ENCODE assay signal across 8 cellular contexts in genomic region chr13:60454425-60454824, GRCh38.
"Had no signal": no experiment of that assay in that cellular context is flagged by ENCODE, and none has a peak within 500 bp of the region (broad histone marks: within the 10 kb centered on the region; RNA-seq: fewer than 3 reads in every experiment).

No MANE protein-coding gene starts in this region.

- H3K4me3 Mint-ChIP-seq: H9 had no signal

- H3K27ac ChIP-seq: GM23248 had no signal

- ATAC-seq: K562 had no signal

- DNase-seq: GM23248, H9, HCEC 1CT, IMR-90, KG1 had no signal

- H3K9me3 Mint-ChIP-seq: H9 had no signal

- H2AFZ ChIP-seq: GM23248 had no signal

- FAIRE-seq: H1, H54, K562 had no signal

- H3K4me3 ChIP-seq: GM23248, K562 had no signal
